17 cellular contexts compared by ENCODE assay signal in genomic region chr10:72098301-72099053, GRCh38. TPM values are rescaled to one million over a fixed set of nuclear protein-coding genes. Genes with fewer than 3 reads are reported as not detected.
DNase-seq lines count a peak whose midpoint lies in the region; TF ChIP-seq lines count a peak whose summit lies in the region.
"Had no signal": no experiment of that assay in that cellular context is flagged by ENCODE, and none has a peak within 500 bp of the region (broad histone marks: within the 10 kb centered on the region; RNA-seq: fewer than 3 reads in every experiment).

No MANE protein-coding gene starts in this region.

- no peaks in the 10 kb centered on the region for H3K9me3 ChIP-seq in colonic mucosa
- H3K9me3 ChIP-seq: spleen had no signal

- H3K9ac ChIP-seq in colonic mucosa (ENCODE audit: low read depth in 2 of 2, low read length in 2 of 2), result no peak overlapping the region

- no peaks in the 10 kb centered on the region for H3K9me3 Mint-ChIP-seq in nephron progenitor cell
- H3K9me3 Mint-ChIP-seq: activated CD8-positive, alpha-beta T cell treated with anti-CD3 and anti-CD28 coated beads for 36 hours; activated T-helper 1 cell treated with anti-CD3 and anti-CD28 coated beads, Interleukin-12 subunit alpha, Interleukin-12 subunit beta, Interleukin-2, Interleukin-4 antibody, amounts not matched to agents 30 ng/mL and 10 ng/mL and 1 ng/mL, durations not matched to agents 14 hours and 24 hours and 36 hours had no signal

- peaks cover 11% of the 10 kb centered on the region for H3K4me1 ChIP-seq in colonic mucosa
- H3K4me1 ChIP-seq: spleen had no signal

- TF ChIP-seq CTCF in C4-2B (conservative IDR thresholded peaks at IDR 0.05) (no peak), colonic mucosa (IDR thresholded peaks at IDR 0.05) (no peak), nephron progenitor cell (IDR thresholded peaks at IDR 0.05) (no peak)

- peaks cover 4% of the 10 kb centered on the region for H3K27me3 Mint-ChIP-seq in nephron progenitor cell (ENCODE audit: low read depth, poor library complexity)
- H3K27me3 Mint-ChIP-seq: activated CD8-positive, alpha-beta T cell treated with anti-CD3 and anti-CD28 coated beads for 36 hours had no signal

- H3K4me1 Mint-ChIP-seq in nephron progenitor cell, result peaks cover 50% of the 10 kb centered on the region

- H3K36me3 Mint-ChIP-seq in nephron progenitor cell (ENCODE audit: low read depth), result peaks cover 70% of the 10 kb centered on the region

- H3K4me3 Mint-ChIP-seq in nephron progenitor cell, result no peak overlapping the region
- H3K4me3 Mint-ChIP-seq: activated CD8-positive, alpha-beta T cell treated with anti-CD3 and anti-CD28 coated beads for 36 hours; activated T-helper 1 cell treated with anti-CD3 and anti-CD28 coated beads, Interleukin-12 subunit alpha, Interleukin-12 subunit beta, Interleukin-2, Interleukin-4 antibody, amounts not matched to agents 30 ng/mL and 10 ng/mL and 1 ng/mL, durations not matched to agents 14 hours and 24 hours and 36 hours had no signal

- H3K27me3 ChIP-seq in colonic mucosa, result no peaks in the 10 kb centered on the region
- H3K27me3 ChIP-seq: spleen had no signal

- no peak overlapping the region for H3K4me3 ChIP-seq in colonic mucosa
- H3K4me3 ChIP-seq: spleen had no signal

- H3K27ac ChIP-seq in C4-2B (peak overlapping the region; percentile 67), colonic mucosa (peak overlapping the region; percentile 68)
- H3K27ac ChIP-seq: spleen had no signal

- intact Hi-C loops in colonic mucosa (cut with DNase I), result no loop called here

- H3K36me3 ChIP-seq in colonic mucosa, result no peaks in the 10 kb centered on the region

- DNase-seq in LoVo (ENCODE audit: low spot score), result peak; percentile 58
- DNase-seq in colonic mucosa, result no peak
- no peak for DNase-seq in nephron progenitor cell
- DNase-seq in middle frontal gyrus (ENCODE audit: extremely low spot score, low spot score), result no peak
- no peak for DNase-seq in NCI-H187 treated with DMSO at 0.1 percent for 48 hours (lab: John Stamatoyannopoulos, UW)
- DNase-seq in NCI-H2196 treated with DMSO at 0.1 percent for 48 hours (lab: John Stamatoyannopoulos, UW; ENCODE audit: unreplicated experiment), result no peak
- no peak for DNase-seq in GM19240 (ENCODE audit: insufficient read length, low spot score)
- DNase-seq: activated CD8-positive, alpha-beta T cell treated with anti-CD3 and anti-CD28 coated beads for 36 hours; amygdala; mesendoderm; NCI-H1694 treated with DMSO at 0.1 percent for 48 hours; NCI-H510A; nucleus accumbens; spleen; stimulated activated naive CD4-positive, alpha-beta T cell treated with Interleukin-2 at 50 U/mL for 16 hours had no signal

- H3K27ac Mint-ChIP-seq in nephron progenitor cell, result peak overlapping the region; percentile 43
- H3K27ac Mint-ChIP-seq: activated CD8-positive, alpha-beta T cell treated with anti-CD3 and anti-CD28 coated beads for 36 hours; activated T-helper 1 cell treated with anti-CD3 and anti-CD28 coated beads, Interleukin-12 subunit alpha, Interleukin-12 subunit beta, Interleukin-2, Interleukin-4 antibody, amounts not matched to agents 30 ng/mL and 10 ng/mL and 1 ng/mL, durations not matched to agents 14 hours and 24 hours and 36 hours had no signal

RNA-seq across cellular contexts. Expression of gene SPOCK2, which starts 10.1 kb away (rescaled TPM):
- 1 to 10 TPM; 4.7 to 6.5 TPM for total RNA-seq in colonic mucosa
